1 cellular context compared by ENCODE assay signal in the genomic region with DNA sequence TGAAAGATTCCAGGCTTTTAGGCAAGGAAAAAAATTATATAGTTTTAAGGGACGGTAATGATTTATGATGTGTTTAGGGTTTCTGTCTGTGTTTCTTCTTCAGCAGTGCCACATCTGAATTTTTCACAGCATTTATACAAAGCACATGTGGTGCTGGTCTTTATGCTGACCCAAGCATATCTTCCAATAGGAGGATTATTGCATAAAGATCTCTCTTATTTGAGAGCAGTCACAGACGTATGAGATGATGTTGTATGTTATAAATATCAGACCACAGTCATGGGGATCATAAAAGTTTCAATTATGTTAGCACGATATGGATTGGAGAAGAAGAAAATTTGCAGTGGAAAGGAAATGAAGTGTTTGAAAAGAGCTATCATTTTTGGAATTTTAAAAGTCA.
TF ChIP-seq lines count a peak whose summit lies in the region.

No MANE protein-coding gene starts in this region.

TF ChIP-seq in HepG2, 621 proteins besides CTCF, POLR2A, EP300 and RAD21 (continued from another document):
- TF ChIP-seq MAFK (conservative IDR thresholded peaks at IDR 0.05 in 1 of 2, IDR thresholded peaks at IDR 0.05 in 1 of 2; ENCODE audit: low read length in 2 of 2) (peak; percentile 85 to 93), CC2D1A (CRISPR knock-in tag; IDR thresholded peaks at IDR 0.05) (no peak), ZNF281 (CRISPR knock-in tag; IDR thresholded peaks at IDR 0.05; ENCODE audit: borderline replicate concordance) (no peak), RFX1 (IDR thresholded peaks at IDR 0.05) (no peak), ZNF674 (CRISPR knock-in tag; IDR thresholded peaks at IDR 0.05; ENCODE audit: low read depth) (no peak), SNAPC4 (CRISPR knock-in tag; IDR thresholded peaks at IDR 0.05) (no peak), HCFC1 (IDR thresholded peaks at IDR 0.05; ENCODE audit: low read depth, low read length) (no peak)
TF ChIP-seq in HepG2: peak in this region for 2.
